In genomic region chr15:100968043-100968966, GRCh38 we compare ENCODE assay signal across 12 cellular contexts. TPM values are rescaled to one million over a fixed set of nuclear protein-coding genes. Genes with fewer than 3 reads are reported as not detected.
DNase-seq lines count a peak whose midpoint lies in the region; ATAC-seq and TF ChIP-seq lines count a peak whose summit lies in the region.
"Had no signal": no experiment of that assay in that cellular context is flagged by ENCODE, and none has a peak within 500 bp of the region (broad histone marks: within the 10 kb centered on the region; RNA-seq: fewer than 3 reads in every experiment).

No MANE protein-coding gene starts in this region.

- intact Hi-C loops in tibial artery (cut with DNase I; ENCODE audit: low total_unique reads) = no loop called here
- intact Hi-C loops in activated CD4-positive, alpha-beta memory T cell treated with anti-CD3 and anti-CD28 coated beads for 36 hours (cut with micrococcal nuclease) = no loop called here

- no peak overlapping the region for H3K4me3 Mint-ChIP-seq in activated CD4-positive, alpha-beta memory T cell treated with anti-CD3 and anti-CD28 coated beads for 36 hours
- H3K4me3 Mint-ChIP-seq: activated CD4-positive, alpha-beta T cell treated with anti-CD3 and anti-CD28 coated beads for 36 hours had no signal

- in situ Hi-C loops in Caki2 (cut with HindIII; ENCODE audit: low pct_unique_long_range_greater_than_20kb, low sequenced_read_pairs) = no loop called here
- in situ Hi-C loops in HAP-1 (cut with MboI; ENCODE audit: low sequenced_read_pairs) = no loop called here

- H3K27me3 ChIP-seq in tibial artery = peaks cover 0 to 8% of the 10 kb centered on the region in 2 donors
- H3K27me3 ChIP-seq in HAP-1 (ENCODE audit: low read depth) = no peaks in the 10 kb centered on the region
- H3K27me3 ChIP-seq: BLaER1 had no signal

- H3K4me1 ChIP-seq in tibial artery = peaks cover 0 to 5% (median 4%) of the 10 kb centered on the region in 4 donors
- H3K4me1 ChIP-seq in HAP-1 = no peaks in the 10 kb centered on the region
- H3K4me1 ChIP-seq: BLaER1 had no signal

- no peak for TF ChIP-seq CTCF in cardiac fibroblast (IDR thresholded peaks at IDR 0.05; ENCODE audit: low read depth, low read length)
- TF ChIP-seq CTCF in tibial artery (IDR thresholded peaks at IDR 0.05) = no peak

- H3K36me3 Mint-ChIP-seq in activated CD4-positive, alpha-beta memory T cell treated with anti-CD3 and anti-CD28 coated beads for 36 hours = no peaks in the 10 kb centered on the region

- POLR2A ChIA-PET in activated CD4-positive, alpha-beta memory T cell treated with anti-CD3 and anti-CD28 coated beads for 36 hours (lab: Charles Lee) = no interaction called here

- no peaks in the 10 kb centered on the region for H3K9me3 ChIP-seq in tibial artery
- peaks cover 3% of the 10 kb centered on the region; the same call in 1 of the 2 replicates for H3K9me3 ChIP-seq in HAP-1
- H3K9me3 ChIP-seq: adrenal gland had no signal

- H3K27me3 Mint-ChIP-seq in activated CD4-positive, alpha-beta memory T cell treated with anti-CD3 and anti-CD28 coated beads for 36 hours = peaks cover 20% of the 10 kb centered on the region

- DNase-seq in Caki2 (ENCODE audit: low read depth) = peak; percentile 13
- DNase-seq in cardiac fibroblast (ENCODE audit: low read depth in 2 of 2) = peak; percentile 56 to 66
- DNase-seq in NCI-H2171 (lab: John Stamatoyannopoulos, UW) = no peak
- no peak for DNase-seq in tibial artery
- no peak for DNase-seq in HAP-1 (ENCODE audit: low spot score in 2 of 2)
- no peak for DNase-seq in activated CD4-positive, alpha-beta memory T cell treated with anti-CD3 and anti-CD28 coated beads for 36 hours
- DNase-seq: activated CD4-positive, alpha-beta T cell treated with anti-CD3 and anti-CD28 coated beads for 36 hours; adrenal gland; NCI-H1436 had no signal

- ATAC-seq in GM19468 (IDR thresholded peaks at IDR 0.05; ENCODE audit: extremely low read depth, unreplicated experiment) (peak; percentile 52), HG03521 (IDR thresholded peaks at IDR 0.05; ENCODE audit: unreplicated experiment) (peak; percentile 71)
- ATAC-seq: activated CD4-positive, alpha-beta T cell treated with anti-CD3 and anti-CD28 coated beads for 36 hours had no signal

- no peak overlapping the region for H3K4me3 ChIP-seq in cardiac fibroblast (replicated peaks in 1 of 2; ENCODE audit: low read depth in 2 of 2, low read length in 2 of 2)
- H3K4me3 ChIP-seq in tibial artery = no peak overlapping the region
- H3K4me3 ChIP-seq in HAP-1 = no peak overlapping the region
- H3K4me3 ChIP-seq: adrenal gland, BLaER1 had no signal

- CTCF ChIA-PET in activated CD4-positive, alpha-beta memory T cell treated with anti-CD3 and anti-CD28 coated beads for 36 hours (lab: Charles Lee) = no interaction called here

- no peaks in the 10 kb centered on the region for H3K4me1 Mint-ChIP-seq in activated CD4-positive, alpha-beta memory T cell treated with anti-CD3 and anti-CD28 coated beads for 36 hours (ENCODE audit: low read depth)

- no peak overlapping the region for H3K27ac Mint-ChIP-seq in activated CD4-positive, alpha-beta memory T cell treated with anti-CD3 and anti-CD28 coated beads for 36 hours
- H3K27ac Mint-ChIP-seq: activated CD4-positive, alpha-beta T cell treated with anti-CD3 and anti-CD28 coated beads for 36 hours had no signal

- no peak overlapping the region for H3K27ac ChIP-seq in tibial artery
- H3K27ac ChIP-seq: adrenal gland, BLaER1 had no signal

- H3K9me3 Mint-ChIP-seq in activated CD4-positive, alpha-beta memory T cell treated with anti-CD3 and anti-CD28 coated beads for 36 hours = no peaks in the 10 kb centered on the region

- H3K36me3 ChIP-seq in tibial artery (peaks cover 0 to 5% (median 0%) of the 10 kb centered on the region in 3 donors), HAP-1 (replicated peaks) (no peaks in the 10 kb centered on the region; the same call in 1 of the 2 replicates)
- H3K36me3 ChIP-seq: adrenal gland, BLaER1 had no signal

RNA-seq across cellular contexts. Expression of gene LRRK1, which starts 49.1 kb away (rescaled TPM):
- 9.2 and 9.8 TPM in 2 replicates for total RNA-seq in Caki2 (2014; rRNA removed; shearing (Covaris generic); ENCODE audit: low replicate concordance)
- total RNA-seq in activated CD4-positive, alpha-beta memory T cell treated with anti-CD3 and anti-CD28 coated beads for 36 hours = under 1 TPM; 0.41 to 0.71 TPM

Comparison
In these comparisons a context has a peak if more than half of its experiments do, and no peak if none do; other contexts are left out.
1. DNase-seq: peak in Caki2 (single experiment) and cardiac fibroblast (2 of 2); none in NCI-H2171 (single experiment), tibial artery (0 of 2), HAP-1 (0 of 2) and activated CD4-positive, alpha-beta memory T cell treated with anti-CD3 and anti-CD28 coated beads for 36 hours (single experiment).